Comparison of ENCODE assay signal across 10 cellular contexts in the genomic region with DNA sequence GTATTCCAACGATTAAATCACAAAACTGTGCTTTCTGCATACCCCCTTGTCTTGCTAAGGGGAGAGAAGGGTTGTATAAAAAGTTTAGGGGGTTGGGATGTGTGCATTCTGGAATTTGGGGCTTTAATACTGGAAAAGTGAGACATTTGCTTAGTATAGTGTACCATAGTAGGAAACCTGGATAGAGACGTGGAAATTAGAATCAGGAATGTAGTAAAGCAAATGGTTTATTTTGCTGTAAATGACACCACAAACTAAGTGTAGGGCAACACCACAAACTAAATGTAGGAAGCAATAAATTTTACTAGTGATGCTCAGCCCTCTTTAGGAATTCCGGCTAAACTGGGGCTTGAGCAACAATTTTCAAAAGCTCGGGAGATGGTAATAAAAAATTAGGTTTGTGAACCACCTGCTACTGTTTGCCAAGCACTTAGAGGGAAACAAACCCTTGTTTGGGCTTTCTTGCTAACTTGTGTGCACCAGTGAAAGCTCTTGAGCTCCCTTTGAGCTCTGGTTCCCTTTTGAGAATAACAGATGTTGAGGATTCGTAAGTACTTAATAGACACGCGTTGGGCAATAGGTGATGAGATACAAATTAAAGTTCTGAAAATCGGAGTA. TPM values are rescaled to one million over a fixed set of nuclear protein-coding genes. Genes with fewer than 3 reads are reported as not detected.
DNase-seq lines count a peak whose midpoint lies in the region; ATAC-seq and TF ChIP-seq lines count a peak whose summit lies in the region.
"Had no signal": no experiment of that assay in that cellular context is flagged by ENCODE, and none has a peak within 500 bp of the region (broad histone marks: within the 10 kb centered on the region; RNA-seq: fewer than 3 reads in every experiment).

No MANE protein-coding gene starts in this region.

- peaks cover 26% of the 10 kb centered on the region for H3K79me2 ChIP-seq in MM.1S (ENCODE audit: low read length)

- DNase-seq in DMS53 (lab: John Stamatoyannopoulos, UW) = peak; percentile 91
- DNase-seq in MM.1S = no peak
- peak; percentile 27 for DNase-seq in myocyte (ENCODE audit: low read depth)
- DNase-seq in SK-N-DZ (ENCODE audit: low spot score) = no peak
- no peak for DNase-seq in activated CD8-positive, alpha-beta T cell treated with anti-CD3 and anti-CD28 coated beads for 36 hours
- no peak for DNase-seq in CD1c-positive myeloid dendritic cell (ENCODE audit: extremely low spot score)
- no peak for DNase-seq in A172 (ENCODE audit: low spot score)

- peaks cover 55% of the 10 kb centered on the region for H4K20me1 ChIP-seq in MM.1S (ENCODE audit: insufficient read depth, low read length)

- peaks cover 48% of the 10 kb centered on the region for H3K36me3 Mint-ChIP-seq in activated CD8-positive, alpha-beta T cell treated with anti-CD3 and anti-CD28 coated beads for 36 hours (ENCODE audit: low read depth)

- no peaks in the 10 kb centered on the region for H3K9me2 ChIP-seq in MM.1S (replicated peaks; ENCODE audit: insufficient read depth, low read length)

- H3F3A ChIP-seq in MM.1S (ENCODE audit: insufficient read depth, low read length) = peaks cover 72% of the 10 kb centered on the region

- CTCF ChIA-PET in activated CD8-positive, alpha-beta T cell treated with anti-CD3 and anti-CD28 coated beads for 36 hours (lab: Charles Lee) = interaction anchor here (0.8 to 14.8 kb wide), 6 partner anchors 29 to 226 kb away, joined by 3 to 364 read pairs (median 3); partner anchors contain the start of genes HLA-DMA, HLA-DMB and RING1

- no peak overlapping the region for H3K4me3 ChIP-seq in MM.1S (ENCODE audit: low read length)

- intact Hi-C loops in activated CD8-positive, alpha-beta T cell treated with anti-CD3 and anti-CD28 coated beads for 36 hours (cut with micrococcal nuclease) = no loop called here

- H3K9me3 ChIP-seq in MM.1S (replicated peaks; ENCODE audit: insufficient read depth, low read length) = no peaks in the 10 kb centered on the region

- H3K4me2 ChIP-seq in MM.1S (ENCODE audit: low read depth, low read length) = no peak overlapping the region

- H3K4me1 Mint-ChIP-seq in activated CD8-positive, alpha-beta T cell treated with anti-CD3 and anti-CD28 coated beads for 36 hours (ENCODE audit: low read depth) = peaks cover 32% of the 10 kb centered on the region

- ATAC-seq in SK-N-SH treated with all-trans-retinoic acid at 6 μM for 48 hours = no peak
- no peak for ATAC-seq in activated CD8-positive, alpha-beta T cell treated with anti-CD3 and anti-CD28 coated beads for 36 hours
- ATAC-seq: activated CD4-positive, CD25-positive, alpha-beta regulatory T cell treated with anti-CD3 and anti-CD28 coated beads, Interleukin-2, amount 50 U/mL, for 24 hours had no signal

- no peak for TF ChIP-seq CTCF in MM.1S (IDR thresholded peaks at IDR 0.05; ENCODE audit: low read length)
- TF ChIP-seq CTCF in activated CD8-positive, alpha-beta T cell treated with anti-CD3 and anti-CD28 coated beads for 36 hours (IDR thresholded peaks at IDR 0.05) = no peak

- peaks cover 11% of the 10 kb centered on the region; the same call in 1 of the 2 replicates for H3K4me1 ChIP-seq in MM.1S (ENCODE audit: low read length)

- H3K9me3 Mint-ChIP-seq in activated CD8-positive, alpha-beta T cell treated with anti-CD3 and anti-CD28 coated beads for 36 hours = no peaks in the 10 kb centered on the region
- H3K9me3 Mint-ChIP-seq: nephron had no signal

- POLR2A ChIA-PET in activated CD8-positive, alpha-beta T cell treated with anti-CD3 and anti-CD28 coated beads for 36 hours (lab: Charles Lee) = interaction anchor here (0.5 to 25.7 kb wide), 9 partner anchors 10 to 148 kb away, joined by 3 to 852 read pairs (median 3); partner anchors contain the start of genes BRD2, HLA-DMA, HLA-DMB and TAP2

- peak overlapping the region; percentile 10; the same call in 1 of the 2 replicates for H3K27ac ChIP-seq in MM.1S (ENCODE audit: low read length)

- H3K27me3 Mint-ChIP-seq in activated CD8-positive, alpha-beta T cell treated with anti-CD3 and anti-CD28 coated beads for 36 hours = no peaks in the 10 kb centered on the region

- H3K4me3 Mint-ChIP-seq in activated CD8-positive, alpha-beta T cell treated with anti-CD3 and anti-CD28 coated beads for 36 hours = no peak overlapping the region
- H3K4me3 Mint-ChIP-seq: nephron had no signal

- no peak overlapping the region for H3K27ac Mint-ChIP-seq in activated CD8-positive, alpha-beta T cell treated with anti-CD3 and anti-CD28 coated beads for 36 hours

- H2AFZ ChIP-seq in MM.1S (ENCODE audit: low read length) = no peak overlapping the region

- no peak overlapping the region for H3K9ac ChIP-seq in MM.1S (ENCODE audit: low read length)

- H3K27me3 ChIP-seq in MM.1S (replicated peaks; ENCODE audit: insufficient read depth, low read length) = no peaks in the 10 kb centered on the region

- H3K36me3 ChIP-seq in MM.1S (replicated peaks; ENCODE audit: insufficient read depth, low read length) = peaks cover 30% of the 10 kb centered on the region

TF ChIP-seq in SK-N-SH treated with all-trans-retinoic acid at 6 μM for 48 hours, 23 proteins besides CTCF, POLR2A, EP300 and RAD21 (continues in another document):
- 0 out of 2 replicates have a peak, but pooled peaks have one; percentile 36 for TF ChIP-seq RARB (CRISPR knock-in tag; IDR thresholded peaks at IDR 0.05)
- TF ChIP-seq ISL1 (CRISPR knock-in tag; IDR thresholded peaks at IDR 0.05) = no peak
- TF ChIP-seq SNAI2 (CRISPR knock-in tag; IDR thresholded peaks at IDR 0.05) = no peak
- no peak for TF ChIP-seq ZNF8 (CRISPR knock-in tag; IDR thresholded peaks at IDR 0.05)
- TF ChIP-seq GLIS3 (CRISPR knock-in tag; IDR thresholded peaks at IDR 0.05) = no peak
- no peak for TF ChIP-seq TCF4 (CRISPR knock-in tag; IDR thresholded peaks at IDR 0.05; ENCODE audit: borderline replicate concordance)
- TF ChIP-seq ZNF70 (CRISPR knock-in tag; IDR thresholded peaks at IDR 0.05) = no peak
- TF ChIP-seq ZFP30 (CRISPR knock-in tag; IDR thresholded peaks at IDR 0.05) = no peak
- no peak for TF ChIP-seq ZC3H10 (CRISPR knock-in tag; IDR thresholded peaks at IDR 0.05)
- TF ChIP-seq POU6F1 (CRISPR knock-in tag; IDR thresholded peaks at IDR 0.05; ENCODE audit: borderline replicate concordance, low read depth) = no peak
- TF ChIP-seq, protein P1, sequence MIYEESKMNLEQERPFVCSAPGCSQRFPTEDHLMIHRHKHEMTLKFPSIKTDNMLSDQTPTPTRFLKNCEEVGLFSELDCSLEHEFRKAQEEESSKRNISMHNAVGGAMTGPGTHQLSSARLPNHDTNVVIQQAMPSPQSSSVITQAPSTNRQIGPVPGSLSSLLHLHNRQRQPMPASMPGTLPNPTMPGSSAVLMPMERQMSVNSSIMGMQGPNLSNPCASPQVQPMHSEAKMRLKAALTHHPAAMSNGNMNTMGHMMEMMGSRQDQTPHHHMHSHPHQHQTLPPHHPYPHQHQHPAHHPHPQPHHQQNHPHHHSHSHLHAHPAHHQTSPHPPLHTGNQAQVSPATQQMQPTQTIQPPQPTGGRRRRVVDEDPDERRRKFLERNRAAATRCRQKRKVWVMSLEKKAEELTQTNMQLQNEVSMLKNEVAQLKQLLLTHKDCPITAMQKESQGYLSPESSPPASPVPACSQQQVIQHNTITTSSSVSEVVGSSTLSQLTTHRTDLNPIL (CRISPR knock-in tag; IDR thresholded peaks at IDR 0.05; ENCODE audit: low read depth) = no peak
- peak; percentile 13; the same call in 1 of the 2 replicates for TF ChIP-seq TOX (CRISPR knock-in tag; IDR thresholded peaks at IDR 0.05; ENCODE audit: borderline replicate concordance)
- TF ChIP-seq CSDC2 (CRISPR knock-in tag; IDR thresholded peaks at IDR 0.05) = no peak
- no peak for TF ChIP-seq ZNF565 (CRISPR knock-in tag; conservative IDR thresholded peaks at IDR 0.05; ENCODE audit: low read depth)

RNA-seq across cellular contexts. Expression of gene BRD2, which starts 13.8 kb away (rescaled TPM):
- total RNA-seq in myocyte = 108 and 112 TPM in 2 replicates
- 126 TPM for polyA plus RNA-seq in myocyte (2012)
- polyA plus RNA-seq in SK-N-DZ (2014; cell fraction: cytosol; rRNA removed) = 136 and 160 TPM in 2 replicates
- 287 and 301 TPM in 2 replicates for polyA plus RNA-seq in SK-N-DZ (2014; cell fraction: nucleus; rRNA removed)
- 100 to 1,000 TPM; 219 to 235 TPM for total RNA-seq in activated CD8-positive, alpha-beta T cell treated with anti-CD3 and anti-CD28 coated beads for 36 hours
- 73.9 and 106 TPM in 2 replicates for total RNA-seq in A172 (2014; rRNA removed; shearing (Covaris generic))

RNA-seq across cellular contexts. Expression of gene HLA-DOA, which starts 27.2 kb away (rescaled TPM):
- total RNA-seq in myocyte = not detected in 2 replicates
- not detected for polyA plus RNA-seq in myocyte (2012)
- polyA plus RNA-seq in SK-N-DZ (2014; cell fraction: cytosol; rRNA removed) = 0.02 TPM in 1 of 2 replicates, not detected in the other
- 0.08 TPM in 1 of 2 replicates, not detected in the other for polyA plus RNA-seq in SK-N-DZ (2014; cell fraction: nucleus; rRNA removed)
- total RNA-seq in activated CD8-positive, alpha-beta T cell treated with anti-CD3 and anti-CD28 coated beads for 36 hours = 1 to 10 TPM; 6.4 to 8.1 TPM
- not detected in 2 replicates for total RNA-seq in A172 (2014; rRNA removed; shearing (Covaris generic))

RNA-seq across cellular contexts. Expression of gene HLA-DMA, which starts 29.3 kb away (rescaled TPM):
- 2.1 and 4.3 TPM in 2 replicates for total RNA-seq in myocyte
- polyA plus RNA-seq in myocyte (2012) = 6.3 TPM
- polyA plus RNA-seq in SK-N-DZ (2014; cell fraction: cytosol; rRNA removed) = 1.9 and 3.1 TPM in 2 replicates
- polyA plus RNA-seq in SK-N-DZ (2014; cell fraction: nucleus; rRNA removed) = 0.62 and 5.1 TPM in 2 replicates
- total RNA-seq in activated CD8-positive, alpha-beta T cell treated with anti-CD3 and anti-CD28 coated beads for 36 hours = 10 to 100 TPM; 16.2 TPM
- total RNA-seq in A172 (2014; rRNA removed; shearing (Covaris generic)) = 0.78 and 1.2 TPM in 2 replicates

RNA-seq across cellular contexts. Expression of gene HLA-DMB, which starts 41.4 kb away (rescaled TPM):
- not detected in 2 replicates for total RNA-seq in myocyte
- not detected for polyA plus RNA-seq in myocyte (2012)
- polyA plus RNA-seq in SK-N-DZ (2014; cell fraction: cytosol; rRNA removed) = not detected in 2 replicates
- 0.24 TPM in 1 of 2 replicates, not detected in the other for polyA plus RNA-seq in SK-N-DZ (2014; cell fraction: nucleus; rRNA removed)
- 1 to 10 TPM; 3.5 to 3.6 TPM for total RNA-seq in activated CD8-positive, alpha-beta T cell treated with anti-CD3 and anti-CD28 coated beads for 36 hours
- not detected in 2 replicates for total RNA-seq in A172 (2014; rRNA removed; shearing (Covaris generic))

Comparison
In these comparisons a context has a peak if more than half of its experiments do, and no peak if none do; other contexts are left out.
1. DNase-seq: peak in DMS53 (single experiment) and myocyte (single experiment); none in MM.1S (single experiment), SK-N-DZ (single experiment), activated CD8-positive, alpha-beta T cell treated with anti-CD3 and anti-CD28 coated beads for 36 hours (single experiment), CD1c-positive myeloid dendritic cell (single experiment) and A172 (single experiment).